27 cellular contexts compared by ENCODE assay signal in genomic region chr7:31991846-31992245, GRCh38.
A peak's percentile ranks its signal among the peaks of the same experiment; 100 is the strongest.
DNase-seq lines count a peak whose midpoint lies in the region; TF ChIP-seq lines count a peak whose summit lies in the region.
"Had no signal": no experiment of that assay in that cellular context is flagged by ENCODE, and none has a peak within 500 bp of the region (broad histone marks: within the 10 kb centered on the region; RNA-seq: fewer than 3 reads in every experiment).

No MANE protein-coding gene starts in this region.

- 23 to 31% methylated on average over 3 of the region's 3 CpGs for WGBS in GM23248 (ENCODE audit: low coverage in 1 of 2, low lambda C conversion rate in 2 of 2, missing lambda C conversion rate in 2 of 2), 2 experiments

- in situ Hi-C loops in GM23248 (cut with MboI): no loop called here

- DNase-seq in AG20443 (ENCODE audit: low spot score): peak; percentile 25
- DNase-seq in GM23248: peak; percentile 33
- no peak for DNase-seq in adipocyte (ENCODE audit: low read depth)
- peak; percentile 4 for DNase-seq in hepatic stellate cell (ENCODE audit: low spot score)
- no peak for DNase-seq in foreskin fibroblast
- DNase-seq in DMS79 treated with DMSO at 0.1 percent for 48 hours (lab: John Stamatoyannopoulos, UW): no peak
- DNase-seq in GM03348 (ENCODE audit: low spot score): no peak
- DNase-seq in amygdala (lab: John Stamatoyannopoulos, UW): no peak
- DNase-seq: activated CD4-positive, alpha-beta T cell treated with anti-CD3 and anti-CD28 coated beads for 48 hours; activated naive CD4-positive, alpha-beta T cell treated with anti-CD3 and anti-CD28 coated beads, Interleukin-2, amount 50 U/mL, for 16 hours; activated T-cell treated with anti-CD3 and anti-CD28 coated beads, Interleukin-2, amount 50 U/mL, for 72 hours; anterior cingulate cortex; CD4-positive, alpha-beta memory T cell; DMS 273 treated with DMSO at 0.1 percent for 48 hours; foreskin keratinocyte; H9; left ventricle myocardium inferior; NCI-H1105; NCI-H2029; NCI-H2227 treated with DMSO at 0.1 percent for 48 hours; NCI-H69; right cardiac atrium; stimulated activated naive CD8-positive, alpha-beta T cell treated with anti-CD3 and anti-CD28 coated beads, Interleukin-15, Interleukin-2, amounts not matched to agents 100 U/mL and 50 U/mL, for 24 hours; T-helper 17 cell; thyroid gland had no signal

- no peak overlapping the region for H2AFZ ChIP-seq in GM23248
- H2AFZ ChIP-seq: hepatocyte, parathyroid adenoma had no signal

- H3K4me1 ChIP-seq in GM23248 (ENCODE audit: insufficient read depth) (peaks cover 23% of the 10 kb centered on the region), adipocyte (ENCODE audit: control insufficient read depth, insufficient read depth, low read length) (peaks cover 18% of the 10 kb centered on the region)
- H3K4me1 ChIP-seq: foreskin keratinocyte, parathyroid adenoma, thyroid gland had no signal

- no peaks in the 10 kb centered on the region for H4K20me1 ChIP-seq in GM23248 (ENCODE audit: insufficient read depth)

- no peaks in the 10 kb centered on the region for H3K27me3 ChIP-seq in GM23248 (replicated peaks; ENCODE audit: insufficient read depth)
- H3K27me3 ChIP-seq in adipocyte (replicated peaks; ENCODE audit: control insufficient read depth, insufficient read depth, low read length): no peaks in the 10 kb centered on the region
- H3K27me3 ChIP-seq: foreskin keratinocyte, hepatocyte, thyroid gland had no signal

- no peak overlapping the region for H3K4me2 ChIP-seq in GM23248 (ENCODE audit: unreplicated experiment)
- H3K4me2 ChIP-seq: hepatocyte had no signal

- no peak overlapping the region for H3K4me3 ChIP-seq in GM23248
- H3K4me3 ChIP-seq in adipocyte (ENCODE audit: low read length): peak overlapping the region; percentile 16
- H3K4me3 ChIP-seq in foreskin fibroblast (ENCODE audit: low read depth in 1 of 2, low read length in 2 of 2): no peak overlapping the region
- H3K4me3 ChIP-seq: hepatocyte, left ventricle myocardium inferior, thyroid gland had no signal

- no peak for TF ChIP-seq CTCF in foreskin fibroblast (IDR thresholded peaks at IDR 0.05; ENCODE audit: low read depth, low read length)

- no peaks in the 10 kb centered on the region for H3F3A ChIP-seq in GM23248 (ENCODE audit: insufficient read depth)

- peak overlapping the region; percentile 12; the same call in 1 of the 2 replicates for H3K27ac ChIP-seq in GM23248
- H3K27ac ChIP-seq: foreskin keratinocyte, hepatocyte, left ventricle myocardium inferior, parathyroid adenoma, thyroid gland had no signal

- H3K79me2 ChIP-seq in GM23248 (ENCODE audit: insufficient read depth): peaks cover 36% of the 10 kb centered on the region; the same call in 1 of the 2 replicates
- H3K79me2 ChIP-seq: hepatocyte, parathyroid adenoma had no signal

- no peak overlapping the region for H3K9ac ChIP-seq in GM23248
- H3K9ac ChIP-seq in adipocyte (ENCODE audit: low read length): no peak overlapping the region
- H3K9ac ChIP-seq: parathyroid adenoma had no signal

- H3K9me3 ChIP-seq in GM23248 (ENCODE audit: low read depth): no peaks in the 10 kb centered on the region
- no peaks in the 10 kb centered on the region for H3K9me3 ChIP-seq in adipocyte (ENCODE audit: control insufficient read depth, low read length)
- H3K9me3 ChIP-seq: left ventricle myocardium inferior, thyroid gland had no signal

- H3K36me3 ChIP-seq in GM23248 (ENCODE audit: low read depth): no peaks in the 10 kb centered on the region
- H3K36me3 ChIP-seq in adipocyte (ENCODE audit: control insufficient read depth, insufficient read depth, low read length, severe bottlenecking): no peaks in the 10 kb centered on the region
- H3K36me3 ChIP-seq: left ventricle myocardium inferior, thyroid gland had no signal

- H3K9me2 ChIP-seq in GM23248 (ENCODE audit: insufficient read depth): no peaks in the 10 kb centered on the region

Comparison
In these comparisons a context has a peak if more than half of its experiments do, and no peak if none do; other contexts are left out.
1. DNase-seq: peak in AG20443 (single experiment), GM23248 (single experiment) and hepatic stellate cell (single experiment); none in adipocyte (single experiment), foreskin fibroblast (0 of 2), DMS79 treated with DMSO at 0.1 percent for 48 hours (single experiment), GM03348 (single experiment) and amygdala (0 of 56).